Comparison of ENCODE assay signal across 11 cellular contexts in genomic region chr13:113211774-113212173, GRCh38. TPM values are rescaled to one million over a fixed set of nuclear protein-coding genes. Genes with fewer than 3 reads are reported as not detected.
DNase-seq lines count a peak whose midpoint lies in the region; ATAC-seq lines count a peak whose summit lies in the region.
"Had no signal": no experiment of that assay in that cellular context is flagged by ENCODE, and none has a peak within 500 bp of the region (broad histone marks: within the 10 kb centered on the region; RNA-seq: fewer than 3 reads in every experiment).

No MANE protein-coding gene starts in this region.

- POLR2A ChIA-PET in naive thymus-derived CD8-positive, alpha-beta T cell (lab: Charles Lee), result interaction anchor here (0.6 kb wide), 2 partner anchors 64 to 251 kb away, joined by 3 to 4 read pairs; no protein-coding TSS in a partner anchor

- peaks cover 38% of the 10 kb centered on the region for H3K36me3 Mint-ChIP-seq in activated T-helper 2 cell treated with anti-CD3 and anti-CD28 coated beads, Interferon-gamma antibody, Interleukin-2, Interleukin-4, amounts not matched to agents 10 μg/mL and 5 μg/mL and 100 μg/mL, durations not matched to agents 14 hours and 24 hours and 36 hours (ENCODE audit: low read depth)
- peaks cover 6 to 13% (median 12%) of the 10 kb centered on the region in 3 donors for H3K36me3 Mint-ChIP-seq in naive thymus-derived CD8-positive, alpha-beta T cell

- intact Hi-C loops in activated T-helper 2 cell treated with anti-CD3 and anti-CD28 coated beads, Interferon-gamma antibody, Interleukin-2, Interleukin-4, amounts not matched to agents 10 μg/mL and 5 μg/mL and 100 μg/mL, durations not matched to agents 14 hours and 24 hours and 36 hours (cut with micrococcal nuclease), result no loop called here

- peak overlapping the region; percentile 78 for H3K27ac Mint-ChIP-seq in activated T-helper 2 cell treated with anti-CD3 and anti-CD28 coated beads, Interferon-gamma antibody, Interleukin-2, Interleukin-4, amounts not matched to agents 10 μg/mL and 5 μg/mL and 100 μg/mL, durations not matched to agents 14 hours and 24 hours and 36 hours
- peak overlapping the region in 3 of 10 donors; percentile 1 to 66 (median 52) for H3K27ac Mint-ChIP-seq in naive thymus-derived CD8-positive, alpha-beta T cell

- H3K9me3 Mint-ChIP-seq in activated T-helper 2 cell treated with anti-CD3 and anti-CD28 coated beads, Interferon-gamma antibody, Interleukin-2, Interleukin-4, amounts not matched to agents 10 μg/mL and 5 μg/mL and 100 μg/mL, durations not matched to agents 14 hours and 24 hours and 36 hours, result no peaks in the 10 kb centered on the region
- no peaks in the 10 kb centered on the region for H3K9me3 Mint-ChIP-seq in naive thymus-derived CD8-positive, alpha-beta T cell

- peak overlapping the region; percentile 79 for H3K4me3 Mint-ChIP-seq in activated T-helper 2 cell treated with anti-CD3 and anti-CD28 coated beads, Interferon-gamma antibody, Interleukin-2, Interleukin-4, amounts not matched to agents 10 μg/mL and 5 μg/mL and 100 μg/mL, durations not matched to agents 14 hours and 24 hours and 36 hours (ENCODE audit: low read depth)
- peak overlapping the region in 9 of 10 donors; percentile 20 to 83 (median 56) for H3K4me3 Mint-ChIP-seq in naive thymus-derived CD8-positive, alpha-beta T cell

- no peak for ATAC-seq in naive thymus-derived CD8-positive, alpha-beta T cell

- peaks cover 31% of the 10 kb centered on the region for H3K4me1 Mint-ChIP-seq in activated T-helper 2 cell treated with anti-CD3 and anti-CD28 coated beads, Interferon-gamma antibody, Interleukin-2, Interleukin-4, amounts not matched to agents 10 μg/mL and 5 μg/mL and 100 μg/mL, durations not matched to agents 14 hours and 24 hours and 36 hours (ENCODE audit: low read depth)
- peaks cover 10 to 29% (median 20%) of the 10 kb centered on the region in 4 donors for H3K4me1 Mint-ChIP-seq in naive thymus-derived CD8-positive, alpha-beta T cell

- DNase-seq in DMS 273 (lab: John Stamatoyannopoulos, UW; ENCODE audit: unreplicated experiment) (peak; percentile 33), DMS 273 treated with DMSO at 0.1 percent for 48 hours (lab: John Stamatoyannopoulos, UW) (no peak), HT1080 (ENCODE audit: low read depth) (peak; percentile 23), NCI-H1092 treated with DMSO at 0.1 percent for 48 hours (lab: John Stamatoyannopoulos, UW) (no peak), NCI-H2196 (lab: John Stamatoyannopoulos, UW; ENCODE audit: unreplicated experiment) (no peak), T-helper 9 cell (no peak)
- no peak for DNase-seq in activated T-helper 2 cell treated with anti-CD3 and anti-CD28 coated beads, Interferon-gamma antibody, Interleukin-2, Interleukin-4, amounts not matched to agents 10 μg/mL and 5 μg/mL and 100 μg/mL, durations not matched to agents 14 hours and 24 hours and 36 hours (ENCODE audit: low spot score)
- DNase-seq in naive thymus-derived CD8-positive, alpha-beta T cell, result peak in 2 of 10 donors; percentile 5 to 10
- DNase-seq: 8988T had no signal

- H3K27me3 Mint-ChIP-seq in activated T-helper 2 cell treated with anti-CD3 and anti-CD28 coated beads, Interferon-gamma antibody, Interleukin-2, Interleukin-4, amounts not matched to agents 10 μg/mL and 5 μg/mL and 100 μg/mL, durations not matched to agents 14 hours and 24 hours and 36 hours (ENCODE audit: low read depth), result no peaks in the 10 kb centered on the region
- H3K27me3 Mint-ChIP-seq in naive thymus-derived CD8-positive, alpha-beta T cell, result no peaks in the 10 kb centered on the region

RNA-seq across cellular contexts. Expression of gene CUL4A, which starts 2.4 kb away (rescaled TPM):
- 159 and 192 TPM in 2 replicates for total RNA-seq in HT1080 (2014; rRNA removed; shearing (Covaris generic))
- 106 and 113 TPM in 2 replicates for polyA plus RNA-seq in HT1080 (2015; cell fraction: cytosol; rRNA removed)
- polyA plus RNA-seq in HT1080 (2015; cell fraction: nucleus; rRNA removed), result 96.6 and 163 TPM in 2 replicates
- total RNA-seq in activated T-helper 2 cell treated with anti-CD3 and anti-CD28 coated beads, Interferon-gamma antibody, Interleukin-2, Interleukin-4, amounts not matched to agents 10 μg/mL and 5 μg/mL and 100 μg/mL, durations not matched to agents 14 hours and 24 hours and 36 hours, result 83.3 and 83.8 TPM in 2 replicates
- 10 to 100 TPM; 83.2 to 90.8 TPM for total RNA-seq in naive thymus-derived CD8-positive, alpha-beta T cell
- polyA plus RNA-seq in naive thymus-derived CD8-positive, alpha-beta T cell, result 10 to 100 TPM; 36.1 to 49.2 (median 36.7) TPM

RNA-seq across cellular contexts. Expression of gene PCID2, which starts 3.3 kb away (rescaled TPM):
- 113 and 114 TPM in 2 replicates for total RNA-seq in HT1080 (2014; rRNA removed; shearing (Covaris generic))
- polyA plus RNA-seq in HT1080 (2015; cell fraction: cytosol; rRNA removed), result 94.3 and 110 TPM in 2 replicates
- polyA plus RNA-seq in HT1080 (2015; cell fraction: nucleus; rRNA removed), result 173 and 187 TPM in 2 replicates
- 67.1 and 67.6 TPM in 2 replicates for total RNA-seq in activated T-helper 2 cell treated with anti-CD3 and anti-CD28 coated beads, Interferon-gamma antibody, Interleukin-2, Interleukin-4, amounts not matched to agents 10 μg/mL and 5 μg/mL and 100 μg/mL, durations not matched to agents 14 hours and 24 hours and 36 hours
- total RNA-seq in naive thymus-derived CD8-positive, alpha-beta T cell, result 10 to 100 TPM; 73.8 to 73.9 TPM
- polyA plus RNA-seq in naive thymus-derived CD8-positive, alpha-beta T cell, result 10 to 100 TPM; 64.6 to 68.6 (median 66.9) TPM

RNA-seq across cellular contexts. Expression of gene PROZ, which starts 53.3 kb away (rescaled TPM):
- not detected in 2 replicates for total RNA-seq in HT1080 (2014; rRNA removed; shearing (Covaris generic))
- polyA plus RNA-seq in HT1080 (2015; cell fraction: cytosol; rRNA removed), result not detected in 2 replicates
- not detected in 2 replicates for polyA plus RNA-seq in HT1080 (2015; cell fraction: nucleus; rRNA removed)
- total RNA-seq in activated T-helper 2 cell treated with anti-CD3 and anti-CD28 coated beads, Interferon-gamma antibody, Interleukin-2, Interleukin-4, amounts not matched to agents 10 μg/mL and 5 μg/mL and 100 μg/mL, durations not matched to agents 14 hours and 24 hours and 36 hours, result not detected in 2 replicates
- not detected for total RNA-seq in naive thymus-derived CD8-positive, alpha-beta T cell
- polyA plus RNA-seq in naive thymus-derived CD8-positive, alpha-beta T cell, result not detected
- total RNA-seq: fibroblast of lung, myocyte had no signal
- polyA plus RNA-seq: fibroblast of lung had no signal

Comparison
In these comparisons a context has a peak if more than half of its experiments do, and no peak if none do; other contexts are left out.
1. DNase-seq: peak in DMS 273 (single experiment) and HT1080 (single experiment); none in DMS 273 treated with DMSO at 0.1 percent for 48 hours (single experiment), activated T-helper 2 cell treated with anti-CD3 and anti-CD28 coated beads, Interferon-gamma antibody, Interleukin-2, Interleukin-4, amounts not matched to agents 10 μg/mL and 5 μg/mL and 100 μg/mL, durations not matched to agents 14 hours and 24 hours and 36 hours (single experiment), NCI-H1092 treated with DMSO at 0.1 percent for 48 hours (single experiment), NCI-H2196 (single experiment) and T-helper 9 cell (single experiment).